ENCODE assay signal across 24 cellular contexts in genomic region chr10:22641743-22642142, GRCh38.
A peak's percentile ranks its signal among the peaks of the same experiment; 100 is the strongest.
DNase-seq lines count a peak whose midpoint lies in the region; ATAC-seq and TF ChIP-seq lines count a peak whose summit lies in the region.
"Had no signal": no experiment of that assay in that cellular context is flagged by ENCODE, and none has a peak within 500 bp of the region (broad histone marks: within the 10 kb centered on the region; RNA-seq: fewer than 3 reads in every experiment).

No MANE protein-coding gene starts in this region.

- CTCF ChIA-PET in activated CD8-positive, alpha-beta memory T cell treated with anti-CD3 and anti-CD28 coated beads, Interleukin-2, amount 10 ng/mL, durations not matched to agents 7 days and 5 days (lab: Charles Lee) = interaction anchor here (0.5 to 1.3 kb wide), 2 partner anchors 11 to 26 kb away, joined by 3 to 5 read pairs; no protein-coding TSS in a partner anchor

- H3K36me3 Mint-ChIP-seq in activated CD8-positive, alpha-beta memory T cell treated with anti-CD3 and anti-CD28 coated beads, Interleukin-2, amount 10 ng/mL, durations not matched to agents 7 days and 5 days = peaks cover 34% of the 10 kb centered on the region
- H3K36me3 Mint-ChIP-seq in activated T-helper 17 cell treated with anti-CD3 and anti-CD28 coated beads, Interleukin-2, amount 50 U/mL, for 72 hours (ENCODE audit: low read depth) = peaks cover 5% of the 10 kb centered on the region
- peaks cover 25% of the 10 kb centered on the region for H3K36me3 Mint-ChIP-seq in memory B cell

- no peak overlapping the region for H3K4me3 ChIP-seq in transverse colon
- H3K4me3 ChIP-seq: pancreas, right atrium auricular region, testis, uterus had no signal

- H3K27me3 Mint-ChIP-seq in activated CD8-positive, alpha-beta memory T cell treated with anti-CD3 and anti-CD28 coated beads, Interleukin-2, amount 10 ng/mL, durations not matched to agents 7 days and 5 days = no peaks in the 10 kb centered on the region
- H3K27me3 Mint-ChIP-seq in activated T-helper 17 cell treated with anti-CD3 and anti-CD28 coated beads, Interleukin-2, amount 50 U/mL, for 72 hours = no peaks in the 10 kb centered on the region
- no peaks in the 10 kb centered on the region for H3K27me3 Mint-ChIP-seq in memory B cell
- H3K27me3 Mint-ChIP-seq: activated CD4-positive, alpha-beta T cell treated with anti-CD3 and anti-CD28 coated beads, Interleukin-2, amount 10 ng/mL, durations not matched to agents 7 days and 5 days had no signal

- no peaks in the 10 kb centered on the region for H3K27me3 ChIP-seq in transverse colon
- H3K27me3 ChIP-seq: brain microvascular endothelial cell, pancreas, right atrium auricular region, testis, uterus had no signal

- peaks cover 0 to 23% (median 0%) of the 10 kb centered on the region in 4 donors for H3K4me1 ChIP-seq in transverse colon
- H3K4me1 ChIP-seq: pancreas, right atrium auricular region, testis, uterus had no signal

- no peak for DNase-seq in activated CD8-positive, alpha-beta memory T cell treated with anti-CD3 and anti-CD28 coated beads, Interleukin-2, amount 10 ng/mL, durations not matched to agents 7 days and 5 days
- no peak for DNase-seq in activated CD8-positive, alpha-beta memory T cell treated with anti-CD3 and anti-CD28 coated beads, Interleukin-2, amount 50 U/mL, for 4 hours
- no peak for DNase-seq in memory B cell (ENCODE audit: low spot score in 2 of 2)
- DNase-seq in substantia nigra (lab: John Stamatoyannopoulos, UW) = no peak
- DNase-seq in T-helper 9 cell = no peak
- no peak for DNase-seq in NCI-H748 (lab: John Stamatoyannopoulos, UW; ENCODE audit: unreplicated experiment)
- no peak for DNase-seq in transverse colon
- DNase-seq: activated CD4-positive, alpha-beta T cell treated with anti-CD3 and anti-CD28 coated beads, Interleukin-2, amount 10 ng/mL, durations not matched to agents 7 days and 5 days; activated gamma-delta T cell treated with Interleukin-2 at 50 U/mL for 16 hours; amniotic stem cell; brain microvascular endothelial cell; IMR-90; NCI-H1092 treated with DMSO at 0.1 percent for 48 hours; NCI-H187; NCI-H2171; NCI-H510A treated with DMSO at 0.1 percent for 48 hours; pancreas; stimulated activated CD4-positive, alpha-beta T cell treated with anti-CD3 and anti-CD28 coated beads, Interleukin-2, amount 100 ng/mL, for 48 hours; testis; uterus had no signal

- H3K27ac ChIP-seq in substantia nigra (ENCODE audit: low read depth, low read length, poor library complexity, severe bottlenecking) = peak overlapping the region; percentile 62
- no peak overlapping the region for H3K27ac ChIP-seq in transverse colon
- H3K27ac ChIP-seq: brain microvascular endothelial cell, epithelial cell of prostate, pancreas, right atrium auricular region, testis, uterus had no signal

- H3K9me3 ChIP-seq in transverse colon = no peaks in the 10 kb centered on the region
- H3K9me3 ChIP-seq: pancreas, right atrium auricular region, testis, uterus had no signal

- WGBS in transverse colon (ENCODE audit: low coverage in 1 of 2), 2 donors = 86 to 89% methylated on average over 1 to 5 of the region's 5 CpGs

- H3K27ac Mint-ChIP-seq in activated CD8-positive, alpha-beta memory T cell treated with anti-CD3 and anti-CD28 coated beads, Interleukin-2, amount 10 ng/mL, durations not matched to agents 7 days and 5 days = peak overlapping the region; percentile 41
- peak overlapping the region; percentile 21 for H3K27ac Mint-ChIP-seq in activated T-helper 17 cell treated with anti-CD3 and anti-CD28 coated beads, Interleukin-2, amount 50 U/mL, for 72 hours
- peak overlapping the region; percentile 65 for H3K27ac Mint-ChIP-seq in memory B cell
- H3K27ac Mint-ChIP-seq: activated CD4-positive, alpha-beta T cell treated with anti-CD3 and anti-CD28 coated beads, Interleukin-2, amount 10 ng/mL, durations not matched to agents 7 days and 5 days had no signal

- no peak for TF ChIP-seq POLR2A in transverse colon (IDR thresholded peaks at IDR 0.05)

- H3K4me3 Mint-ChIP-seq in activated CD8-positive, alpha-beta memory T cell treated with anti-CD3 and anti-CD28 coated beads, Interleukin-2, amount 10 ng/mL, durations not matched to agents 7 days and 5 days = no peak overlapping the region
- no peak overlapping the region for H3K4me3 Mint-ChIP-seq in activated T-helper 17 cell treated with anti-CD3 and anti-CD28 coated beads, Interleukin-2, amount 50 U/mL, for 72 hours
- H3K4me3 Mint-ChIP-seq in memory B cell = no peak overlapping the region
- H3K4me3 Mint-ChIP-seq: activated CD4-positive, alpha-beta T cell treated with anti-CD3 and anti-CD28 coated beads, Interleukin-2, amount 10 ng/mL, durations not matched to agents 7 days and 5 days had no signal

- peaks cover 70% of the 10 kb centered on the region for H3K4me1 Mint-ChIP-seq in activated CD8-positive, alpha-beta memory T cell treated with anti-CD3 and anti-CD28 coated beads, Interleukin-2, amount 10 ng/mL, durations not matched to agents 7 days and 5 days
- H3K4me1 Mint-ChIP-seq in activated T-helper 17 cell treated with anti-CD3 and anti-CD28 coated beads, Interleukin-2, amount 50 U/mL, for 72 hours = peaks cover 56% of the 10 kb centered on the region
- peaks cover 55% of the 10 kb centered on the region for H3K4me1 Mint-ChIP-seq in memory B cell

- TF ChIP-seq CTCF in transverse colon (IDR thresholded peaks at IDR 0.05) = no peak

- TF ChIP-seq EP300 in transverse colon (IDR thresholded peaks at IDR 0.05; ENCODE audit: low read depth) = no peak

- H3K36me3 ChIP-seq in transverse colon = no peaks in the 10 kb centered on the region
- H3K36me3 ChIP-seq: brain microvascular endothelial cell, pancreas, right atrium auricular region, uterus had no signal

- no peaks in the 10 kb centered on the region for H3K9me3 Mint-ChIP-seq in activated CD8-positive, alpha-beta memory T cell treated with anti-CD3 and anti-CD28 coated beads, Interleukin-2, amount 10 ng/mL, durations not matched to agents 7 days and 5 days (ENCODE audit: low read depth)
- no peaks in the 10 kb centered on the region for H3K9me3 Mint-ChIP-seq in activated T-helper 17 cell treated with anti-CD3 and anti-CD28 coated beads, Interleukin-2, amount 50 U/mL, for 72 hours
- peaks cover 2% of the 10 kb centered on the region for H3K9me3 Mint-ChIP-seq in memory B cell

- ATAC-seq in activated CD8-positive, alpha-beta memory T cell treated with anti-CD3 and anti-CD28 coated beads, Interleukin-2, amount 10 ng/mL, durations not matched to agents 7 days and 5 days = no peak
- ATAC-seq in activated T-helper 17 cell treated with anti-CD3 and anti-CD28 coated beads, Interleukin-2, amount 50 U/mL, for 72 hours (replicated peaks) = no peak
- ATAC-seq in memory B cell (ENCODE audit: low read depth) = no peak
- ATAC-seq: pancreas, SK-N-SH treated with all-trans-retinoic acid at 6 μM for 48 hours had no signal

- in situ Hi-C loops in transverse colon (cut with MboI; ENCODE audit: low pct_ligation_motif_present in 1 of 4, low pct_unique_long_range_greater_than_20kb in 1 of 4, low sequenced_read_pairs in 3 of 4) = no loop called here

- intact Hi-C loops in transverse colon (cut with DNase I; ENCODE audit: low total_unique reads) = no loop called here
